Comparison of ENCODE assay signal across 13 cellular contexts in genomic region chr1:51671527-51672325, GRCh38. TPM values are rescaled to one million over a fixed set of nuclear protein-coding genes. Genes with fewer than 3 reads are reported as not detected.
DNase-seq lines count a peak whose midpoint lies in the region; ATAC-seq, FAIRE-seq and TF ChIP-seq lines count a peak whose summit lies in the region.
"Had no signal": no experiment of that assay in that cellular context is flagged by ENCODE, and none has a peak within 500 bp of the region (broad histone marks: within the 10 kb centered on the region; RNA-seq: fewer than 3 reads in every experiment).

No MANE protein-coding gene starts in this region.

- H4K8ac ChIP-seq in H1 (ENCODE audit: extremely low read depth, insufficient read depth, low read length), result no peak overlapping the region

- H2BK120ac ChIP-seq in H1 (replicated peaks; ENCODE audit: low read depth, low read length), result no peak overlapping the region

- 85 to 100% methylated on average over 1 to 4 of the region's 4 CpGs for WGBS in H1 (ENCODE audit: extremely low coverage in 1 of 2, insufficient coverage in 1 of 2, insufficient read length in 1 of 2, insufficient replicate concordance in 2 of 2, low coverage in 1 of 2, low lambda C conversion rate in 2 of 2, missing lambda C conversion rate in 1 of 2), 2 experiments
- WGBS in aorta, 2 donors, result 56 to 59% methylated on average over 4 of the region's 4 CpGs

- CTCF ChIA-PET in HEK293 (lab: Yijun Ruan, JAX) (interaction anchor here (1.6 to 1.7 kb wide), 2 partner anchors 41 to 97 kb away, joined by 3 to 8 read pairs; no protein-coding TSS in a partner anchor), H1 (lab: Charles Lee; ENCODE audit: partially characterized antibody) (no interaction called here), OCI-LY7 (lab: Charles Lee; ENCODE audit: unreplicated experiment) (interaction anchor here (0.8 kb wide), 1 partner anchor 14 kb away, joined by 4 read pairs; no protein-coding TSS in a partner anchor)

- TF ChIP-seq CTCF in HEK293 (tag by site-specific recombination; IDR thresholded peaks at IDR 0.05) (no peak), H1 (IDR thresholded peaks at IDR 0.05; ENCODE audit: control extremely low read depth in 1 of 3, insufficient read depth in 1 of 3, low read depth in 1 of 3, low read length in 3 of 3) (no peak), OCI-LY7 (conservative IDR thresholded peaks at IDR 0.05; ENCODE audit: low read length) (no peak)

- no peaks in the 10 kb centered on the region for H3K79me1 ChIP-seq in H1 (ENCODE audit: low read depth, low read length)

- no peak overlapping the region for H2BK15ac ChIP-seq in H1 (ENCODE audit: low read length)

- no TSS peak for BruUV-seq in OCI-LY7 (replicated peaks; lab: Mats Ljungman, UMichigan)

- H3K27ac ChIP-seq in HEK293 (ENCODE audit: extremely low read depth, low read depth, low read length) (no peak overlapping the region), H1 (ENCODE audit: low read depth, low read length) (no peak overlapping the region), OCI-LY7 (ENCODE audit: low read depth, low read length, poor library complexity, severe bottlenecking) (no peak overlapping the region), aorta (ENCODE audit: low read depth in 1 of 2, low read length in 2 of 2) (no peak overlapping the region)
- H3K27ac ChIP-seq: tibial nerve had no signal

- H2BK12ac ChIP-seq in H1 (ENCODE audit: low read depth, low read length), result no peak overlapping the region

- no peaks in the 10 kb centered on the region for H3K9me2 ChIP-seq in OCI-LY7 (ENCODE audit: insufficient read depth, low read length)

- TF ChIP-seq POLR2A in H1 (IDR thresholded peaks at IDR 0.05; ENCODE audit: control extremely low read depth in 1 of 2, low read depth in 2 of 2, low read length in 2 of 2), result no peak

- H2AFZ ChIP-seq in H1 (ENCODE audit: low read length) (no peak overlapping the region), OCI-LY7 (ENCODE audit: low read length) (no peak overlapping the region)

- no peak overlapping the region for H3K56ac ChIP-seq in H1 (replicated peaks; ENCODE audit: insufficient read length, low read depth, low read length)

- H2BK5ac ChIP-seq in H1 (ENCODE audit: low read depth, low read length), result no peak overlapping the region

- no peaks in the 10 kb centered on the region for H3K79me2 ChIP-seq in H1 (ENCODE audit: control insufficient read depth in 1 of 2, insufficient read depth in 2 of 2, low read length in 2 of 2)
- H3K79me2 ChIP-seq in OCI-LY7 (ENCODE audit: insufficient read depth, low read depth, low read length), result no peaks in the 10 kb centered on the region

- no peak overlapping the region for H4K91ac ChIP-seq in H1 (replicated peaks; ENCODE audit: insufficient read length, low read length)

- no peak overlapping the region for H3K4me2 ChIP-seq in H1 (ENCODE audit: insufficient read depth in 1 of 2, low read depth in 2 of 2, low read length in 2 of 2)
- H3K4me2 ChIP-seq in OCI-LY7 (ENCODE audit: low read length), result no peak overlapping the region

- peaks cover 18% of the 10 kb centered on the region for H3K4me1 ChIP-seq in HEK293 (ENCODE audit: control insufficient read depth, insufficient read depth, low read length)
- peaks cover 0 to 8% (median 0%) of the 10 kb centered on the region in 4 experiments; a peak in 1 of 7 replicates for H3K4me1 ChIP-seq in H1 (replicated peaks in 1 of 4; ENCODE audit: control insufficient read depth in 3 of 4, insufficient read depth in 4 of 4, low read length in 3 of 4)
- H3K4me1 ChIP-seq in OCI-LY7 (ENCODE audit: insufficient read depth, low read length, poor library complexity, severe bottlenecking), result no peaks in the 10 kb centered on the region
- peaks cover 5 to 18% of the 10 kb centered on the region in 2 donors for H3K4me1 ChIP-seq in aorta (ENCODE audit: control insufficient read depth in 1 of 2, insufficient read depth in 2 of 2, low read length in 2 of 2)

- FAIRE-seq in H1 (lab: Jason Lieb, UNC), result no peak
- FAIRE-seq: RCC 7860 had no signal

- DNase-seq in RPMI7951 (ENCODE audit: low read depth), result peak; percentile 66
- DNase-seq in H1 (ENCODE audit: low read depth in 1 of 2, low spot score in 2 of 2), result no peak
- peak; percentile 71 for DNase-seq in non-pigmented ciliary epithelial cell (ENCODE audit: low read depth)
- DNase-seq in OCI-LY7 (ENCODE audit: low spot score), result no peak
- no peak for DNase-seq in aorta
- DNase-seq: activated CD8-positive, alpha-beta memory T cell treated with anti-CD3 and anti-CD28 coated beads for 24 hours; COR-L47; NCI-H2107 had no signal

- POLR2A ChIA-PET in HEK293 (lab: Yijun Ruan, JAX) (interaction anchor here (0.7 to 1.1 kb wide), 4 partner anchors 22 to 151 kb away, joined by 3 read pairs; no protein-coding TSS in a partner anchor), H1 (lab: Charles Lee; ENCODE audit: partially characterized antibody) (no interaction called here), OCI-LY7 (lab: Charles Lee) (interaction anchor here (0.6 kb wide), 1 partner anchor 636 kb away, joined by 3 read pairs; no protein-coding TSS in a partner anchor)

- H3K18ac ChIP-seq in H1 (ENCODE audit: extremely low read depth, low read length), result no peak overlapping the region

- no peaks in the 10 kb centered on the region for H4K20me1 ChIP-seq in H1 (replicated peaks in 1 of 2; ENCODE audit: control insufficient read depth in 1 of 2, insufficient read depth in 2 of 2, low read length in 2 of 2)
- H4K20me1 ChIP-seq in OCI-LY7 (ENCODE audit: insufficient read depth, low read length), result no peaks in the 10 kb centered on the region

- H3K9ac ChIP-seq in H1 (replicated peaks in 1 of 4; ENCODE audit: extremely low read depth in 1 of 4, low read depth in 3 of 4, low read length in 3 of 4), result no peak overlapping the region

- H3K27me3 ChIP-seq in H1 (replicated peaks in 1 of 4; ENCODE audit: control insufficient read depth in 3 of 4, extremely low read depth in 1 of 4, insufficient read depth in 3 of 4, low read length in 3 of 4) (no peaks in the 10 kb centered on the region), aorta (ENCODE audit: control insufficient read depth in 1 of 2, insufficient read depth in 2 of 2, low read length in 1 of 2) (no peaks in the 10 kb centered on the region)
- H3K27me3 ChIP-seq: tibial nerve had no signal

- H3K36me3 ChIP-seq in HEK293 (ENCODE audit: control insufficient read depth in 2 of 2, insufficient read depth in 1 of 2, low read length in 2 of 2), result no peaks in the 10 kb centered on the region
- H3K36me3 ChIP-seq in H1 (ENCODE audit: control insufficient read depth in 2 of 4, insufficient read depth in 4 of 4, low read length in 3 of 4), result no peaks in the 10 kb centered on the region
- H3K36me3 ChIP-seq in OCI-LY7 (ENCODE audit: insufficient read depth, low read length), result no peaks in the 10 kb centered on the region
- H3K36me3 ChIP-seq in aorta (ENCODE audit: control insufficient read depth in 1 of 2, insufficient read depth in 2 of 2, low read length in 1 of 2), result peaks cover 0 to 3% of the 10 kb centered on the region in 2 donors
- H3K36me3 ChIP-seq: tibial nerve had no signal

- no peak overlapping the region for H3K14ac ChIP-seq in H1 (ENCODE audit: insufficient read length)

- no peak for ATAC-seq in HG02678 (IDR thresholded peaks at IDR 0.05; ENCODE audit: unreplicated experiment)
- ATAC-seq in aorta (ENCODE audit: low FRiP score), result no peak
- ATAC-seq: left lobe of liver had no signal

- no peak for TF ChIP-seq RAD21 in H1 (IDR thresholded peaks at IDR 0.05 in 1 of 2, conservative IDR thresholded peaks at IDR 0.05 in 1 of 2; ENCODE audit: low read depth in 2 of 2, low read length in 2 of 2)

- H3K9me3 ChIP-seq in HEK293 (ENCODE audit: control insufficient read depth, insufficient read depth, low read depth, low read length) (no peaks in the 10 kb centered on the region), H1 (ENCODE audit: insufficient read depth in 2 of 2, low read depth in 1 of 2, low read length in 1 of 2) (no peaks in the 10 kb centered on the region), OCI-LY7 (ENCODE audit: low read length) (no peaks in the 10 kb centered on the region), aorta (ENCODE audit: control insufficient read depth, low read length) (no peaks in the 10 kb centered on the region)
- H3K9me3 ChIP-seq: tibial nerve had no signal

- intact Hi-C loops in OCI-LY7 (cut with micrococcal nuclease; ENCODE audit: unreplicated experiment), result no loop called here
- intact Hi-C loops in aorta (cut with DNase I), result no loop called here

- H3K4ac ChIP-seq in H1 (replicated peaks; ENCODE audit: insufficient read length, low read depth, low read length), result no peak overlapping the region

- no peak for TF ChIP-seq EP300 in H1 (IDR thresholded peaks at IDR 0.05; ENCODE audit: borderline replicate concordance in 1 of 2, low read depth in 2 of 2, low read length in 2 of 2)

- H3K23me2 ChIP-seq in H1 (ENCODE audit: low read depth, low read length), result no peaks in the 10 kb centered on the region

- H3K4me3 ChIP-seq in HEK293 (ENCODE audit: low read depth, low read length), result no peak overlapping the region
- H3K4me3 ChIP-seq in H1 (ENCODE audit: extremely low read depth in 1 of 4, insufficient read depth in 2 of 4, low read depth in 3 of 4, low read length in 4 of 4), result no peak overlapping the region
- H3K4me3 ChIP-seq in OCI-LY7 (ENCODE audit: low read depth, low read length, poor library complexity, severe bottlenecking), result no peak overlapping the region
- no peak overlapping the region for H3K4me3 ChIP-seq in aorta (ENCODE audit: low read length in 2 of 2)
- H3K4me3 ChIP-seq: tibial nerve had no signal

- no peak overlapping the region for H2BK20ac ChIP-seq in H1 (ENCODE audit: low read length)

- H4K5ac ChIP-seq in H1 (ENCODE audit: insufficient read length, low read depth, low read length), result no peak overlapping the region

- no peak overlapping the region for H3K23ac ChIP-seq in H1 (ENCODE audit: insufficient read length)

- no peak overlapping the region for H2AK5ac ChIP-seq in H1 (ENCODE audit: low read depth, low read length)

TF ChIP-seq in HEK293, 187 proteins besides CTCF, POLR2A, EP300 and RAD21 (continues in another document):
- no peak for TF ChIP-seq ZNF747 (tag by site-specific recombination; IDR thresholded peaks at IDR 0.05)

TF ChIP-seq in H1, 55 proteins besides CTCF, POLR2A, EP300 and RAD21 (continues in another document):
- peak; percentile 63; the same call in 1 of the 2 replicates for TF ChIP-seq SRF (IDR thresholded peaks at IDR 0.05; ENCODE audit: low read depth, low read length)

RNA-seq across cellular contexts. Expression of gene OSBPL9, which starts 54.8 kb away (rescaled TPM):
- 88.2 and 101 TPM in 2 replicates for total RNA-seq in RPMI7951 (2014; rRNA removed; shearing (Covaris generic))
- 62.3 and 71.6 TPM in 2 replicates for total RNA-seq in H1 (2021; fragmentation: NEBNext Ultra II Directional; extraction: Animal tissue kit (Norgen Biotek cat#: 25700))
- polyA plus RNA-seq in H1 (2011; rRNA removed), result 40.5 and 58.2 TPM in 2 replicates
- polyA plus RNA-seq in H1 (2011; cell fraction: cytosol; rRNA removed), result 46.1 TPM
- 63.8 TPM for polyA plus RNA-seq in H1 (2011; cell fraction: nucleus; rRNA removed)
- polyA plus RNA-seq in H1 (2012, experiment 1 of 2), result 41.1 to 64.3 TPM (median 51.2 TPM) in 4 replicates
- polyA plus RNA-seq in H1 (2012, experiment 2 of 2), result 3.8 TPM
- 52.9 TPM for polyA plus RNA-seq in H1 (2013, experiment 1 of 2)
- 54.7 TPM for polyA plus RNA-seq in H1 (2013, experiment 2 of 2)
- polyA minus RNA-seq in H1 (2011; rRNA and poly(A)+ RNA removed), result 140 and 178 TPM in 2 replicates
- polyA minus RNA-seq in H1 (2011; cell fraction: cytosol; rRNA and poly(A)+ RNA removed), result 62.7 TPM
- 120 TPM for polyA minus RNA-seq in H1 (2011; cell fraction: nucleus; rRNA and poly(A)+ RNA removed)
- total RNA-seq in OCI-LY7 (2014; rRNA removed; shearing (Covaris generic)), result 58.6 and 67.5 TPM in 2 replicates
- total RNA-seq in OCI-LY7 (2022), result 87.8 and 99.1 TPM in 2 replicates
- 100 to 1,000 TPM in 1 of 2 donors, 10 to 100 TPM in 1; 98.5 to 121 TPM for total RNA-seq in aorta
- polyA plus RNA-seq in aorta, result 10 to 100 TPM; 42.8 to 59.1 TPM

Comparison
In these comparisons a context has a peak if more than half of its experiments do, and no peak if none do; other contexts are left out.
1. DNase-seq: peak in RPMI7951 (single experiment) and non-pigmented ciliary epithelial cell (single experiment); none in H1 (0 of 2), OCI-LY7 (single experiment) and aorta (0 of 2).
2. Of the 6 proteins assayed by ChIP-seq in both HEK293 and H1: peak only in HEK293: ATF2; only in H1: none; in both: none; in neither: 5.